In the genomic region with DNA sequence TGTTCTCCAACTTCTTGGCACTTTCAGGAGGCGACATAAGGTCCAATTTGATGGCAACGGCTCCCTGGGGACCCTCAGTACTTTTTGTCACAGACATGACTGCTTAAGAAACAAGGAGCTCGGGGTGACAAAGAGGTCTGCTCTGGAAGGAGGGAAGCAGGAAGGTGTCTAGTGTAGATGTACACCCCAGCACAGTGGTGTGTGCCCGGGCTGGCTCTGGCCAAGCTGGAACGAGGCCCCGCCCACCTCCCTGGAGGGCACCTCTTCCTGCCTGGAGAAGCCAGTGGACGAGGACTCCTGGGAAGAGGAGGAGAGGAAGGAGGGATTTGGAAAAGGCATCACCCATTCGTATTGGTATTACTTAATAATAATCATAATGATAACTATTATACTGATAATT, we compare ENCODE assay signal across 21 cellular contexts. TPM values are rescaled to one million over a fixed set of nuclear protein-coding genes. Genes with fewer than 3 reads are reported as not detected.
DNase-seq lines count a peak whose midpoint lies in the region; ATAC-seq and TF ChIP-seq lines count a peak whose summit lies in the region.
"Had no signal": no experiment of that assay in that cellular context is flagged by ENCODE, and none has a peak within 500 bp of the region (broad histone marks: within the 10 kb centered on the region; RNA-seq: fewer than 3 reads in every experiment).

A gene (minus strand): TSS at position 196 of the 400 bp plus-strand sequence. CDS start 99 bp downstream, at position 97.

- H3K79me2 ChIP-seq in parathyroid adenoma = peaks cover 2% of the 10 kb centered on the region

- H3K27me3 ChIP-seq in left ventricle myocardium inferior (ENCODE audit: low read depth) = peaks cover 20% of the 10 kb centered on the region
- H3K27me3 ChIP-seq in parathyroid adenoma (ENCODE audit: control insufficient read depth, insufficient read depth, low read length) = no peaks in the 10 kb centered on the region

- no peak for TF ChIP-seq CTCF in left ventricle myocardium inferior (IDR thresholded peaks at IDR 0.05; ENCODE audit: borderline replicate concordance)
- TF ChIP-seq CTCF in parathyroid adenoma (IDR thresholded peaks at IDR 0.05) = no peak

- H3K9me3 ChIP-seq in left ventricle myocardium inferior (replicated peaks) (no peaks in the 10 kb centered on the region), parathyroid adenoma (ENCODE audit: control insufficient read depth, low read length) (no peaks in the 10 kb centered on the region)
- H3K9me3 ChIP-seq: SJCRH30 had no signal

- no peaks in the 10 kb centered on the region for H3K4me1 Mint-ChIP-seq in activated CD4-positive, alpha-beta T cell treated with anti-CD3 and anti-CD28 coated beads, Interleukin-2, amount 10 ng/mL, durations not matched to agents 7 days and 5 days

- H3K27ac ChIP-seq in left ventricle myocardium inferior (replicated peaks) (no peak within 1 kb of the TSS), parathyroid adenoma (no peak within 1 kb of the TSS)
- H3K27ac ChIP-seq: KMS-11, SJCRH30 had no signal

- H3K36me3 Mint-ChIP-seq in activated CD4-positive, alpha-beta T cell treated with anti-CD3 and anti-CD28 coated beads, Interleukin-2, amount 10 ng/mL, durations not matched to agents 7 days and 5 days (ENCODE audit: low read depth) = no peaks in the 10 kb centered on the region
- H3K36me3 Mint-ChIP-seq: CD14-positive monocyte had no signal

- POLR2A ChIA-PET in activated CD4-positive, alpha-beta T cell treated with anti-CD3 and anti-CD28 coated beads, Interleukin-2, amount 10 ng/mL, durations not matched to agents 7 days and 5 days (lab: Charles Lee) = no interaction called here

- intact Hi-C loops in left ventricle myocardium superior (cut with micrococcal nuclease) (no loop called here), left ventricle myocardium inferior (cut with micrococcal nuclease) (no loop called here)

- peak; percentile 40 for ATAC-seq in left ventricle myocardium superior
- ATAC-seq in GM18867 (IDR thresholded peaks at IDR 0.05; ENCODE audit: unreplicated experiment) = no peak
- ATAC-seq: Panc1 had no signal

- H3K9ac ChIP-seq in parathyroid adenoma = no peak within 1 kb of the TSS
- H3K9ac ChIP-seq: KMS-11 had no signal

- peak within 1 kb of the TSS; percentile 19 for H2AFZ ChIP-seq in parathyroid adenoma

- no peaks in the 10 kb centered on the region for H3K36me3 ChIP-seq in left ventricle myocardium inferior
- H3K36me3 ChIP-seq in parathyroid adenoma (ENCODE audit: control insufficient read depth, insufficient read depth, low read length) = no peaks in the 10 kb centered on the region
- H3K36me3 ChIP-seq: SJCRH30 had no signal

- H3K4me3 Mint-ChIP-seq in activated CD4-positive, alpha-beta T cell treated with anti-CD3 and anti-CD28 coated beads, Interleukin-2, amount 10 ng/mL, durations not matched to agents 7 days and 5 days = no peak within 1 kb of the TSS

- peaks cover 9% of the 10 kb centered on the region for H3K27me3 Mint-ChIP-seq in activated CD4-positive, alpha-beta T cell treated with anti-CD3 and anti-CD28 coated beads, Interleukin-2, amount 10 ng/mL, durations not matched to agents 7 days and 5 days

- no peak within 1 kb of the TSS for H3K4me2 ChIP-seq in parathyroid adenoma (ENCODE audit: low read length)
- H3K4me2 ChIP-seq: KMS-11 had no signal

- no peaks in the 10 kb centered on the region for H3K9me3 Mint-ChIP-seq in activated CD4-positive, alpha-beta T cell treated with anti-CD3 and anti-CD28 coated beads, Interleukin-2, amount 10 ng/mL, durations not matched to agents 7 days and 5 days

- DNase-seq in left ventricle myocardium superior = peak; percentile 37
- DNase-seq in left ventricle myocardium inferior = no peak
- DNase-seq in iPS-NIHi11 (ENCODE audit: low spot score) = peak; percentile 30
- no peak for DNase-seq in anterior cingulate cortex (lab: John Stamatoyannopoulos, UW)
- DNase-seq in AG20443 (ENCODE audit: low spot score) = no peak
- no peak for DNase-seq in activated CD4-positive, alpha-beta T cell treated with anti-CD3 and anti-CD28 coated beads, Interleukin-2, amount 10 ng/mL, durations not matched to agents 7 days and 5 days
- DNase-seq: DMS53, IMR-90, MV-4-11, NCI-H1105 treated with DMSO at 0.1 percent for 48 hours, NCI-H2029 treated with DMSO at 0.1 percent for 48 hours, NCI-H524 treated with DMSO at 0.1 percent for 48 hours, NCI-H82, SJCRH30 had no signal

- CTCF ChIA-PET in activated CD4-positive, alpha-beta T cell treated with anti-CD3 and anti-CD28 coated beads, Interleukin-2, amount 10 ng/mL, durations not matched to agents 7 days and 5 days (lab: Charles Lee) = interaction anchor here (0.6 kb wide), 1 partner anchor 1189 kb away, joined by 3 read pairs; no protein-coding TSS in a partner anchor

- peaks cover 22% of the 10 kb centered on the region for H3K4me1 ChIP-seq in left ventricle myocardium inferior
- peaks cover 3% of the 10 kb centered on the region for H3K4me1 ChIP-seq in parathyroid adenoma
- H3K4me1 ChIP-seq: SJCRH30 had no signal

- H3K4me3 ChIP-seq in left ventricle myocardium inferior = no peak within 1 kb of the TSS
- H3K4me3 ChIP-seq in parathyroid adenoma (ENCODE audit: low read depth, low read length) = no peak within 1 kb of the TSS
- H3K4me3 ChIP-seq: SJCRH30 had no signal

- no peak within 1 kb of the TSS for H3K27ac Mint-ChIP-seq in activated CD4-positive, alpha-beta T cell treated with anti-CD3 and anti-CD28 coated beads, Interleukin-2, amount 10 ng/mL, durations not matched to agents 7 days and 5 days

RNA-seq across cellular contexts. Expression of the gene that starts here (rescaled TPM):
- total RNA-seq in left ventricle myocardium superior (0.22 TPM), left ventricle myocardium inferior (0.16 TPM)
- not detected for total RNA-seq in activated CD4-positive, alpha-beta T cell treated with anti-CD3 and anti-CD28 coated beads, Interleukin-2, amount 10 ng/mL, durations not matched to agents 7 days and 5 days
- total RNA-seq: A172, H1, IMR-90, SJCRH30 had no signal

Comparison
In these comparisons a context has a peak if more than half of its experiments do, and no peak if none do; other contexts are left out.
1. Peak in DNase-seq and ATAC-seq in left ventricle myocardium superior; RNA of the gene not detected or under 1 TPM.